Comparison of ENCODE assay signal across 15 cellular contexts in the genomic region with DNA sequence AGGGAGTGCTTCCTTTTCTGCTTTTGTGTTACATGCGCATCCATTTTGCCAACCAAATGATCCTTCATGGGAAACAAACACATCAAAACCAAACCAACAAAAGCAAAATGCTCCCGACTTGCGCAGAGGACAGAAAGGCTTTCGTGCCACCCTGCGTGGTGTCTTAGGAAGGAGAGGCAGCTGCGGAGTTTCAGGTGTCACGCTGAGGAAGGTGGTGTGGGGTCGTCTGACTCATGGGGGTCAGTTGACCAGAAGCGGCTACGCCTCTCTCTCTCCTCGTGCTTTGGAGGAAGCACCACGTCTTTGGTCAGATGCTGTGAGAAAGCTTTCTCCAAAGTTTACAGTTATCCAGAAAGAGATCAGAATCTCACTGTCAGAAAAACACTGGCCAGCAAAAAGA. TPM values are rescaled to one million over a fixed set of nuclear protein-coding genes. Genes with fewer than 3 reads are reported as not detected.
DNase-seq lines count a peak whose midpoint lies in the region; ATAC-seq and TF ChIP-seq lines count a peak whose summit lies in the region.
"Had no signal": no experiment of that assay in that cellular context is flagged by ENCODE, and none has a peak within 500 bp of the region (broad histone marks: within the 10 kb centered on the region; RNA-seq: fewer than 3 reads in every experiment).

No MANE protein-coding gene starts in this region.

- POLR2A ChIA-PET in Panc1 (lab: Charles Lee): no interaction called here
- POLR2A ChIA-PET in activated CD4-positive, alpha-beta T cell treated with anti-CD3 and anti-CD28 coated beads for 36 hours (lab: Charles Lee): no interaction called here

- H3K27me3 Mint-ChIP-seq in osteocyte (ENCODE audit: unreplicated experiment): no peaks in the 10 kb centered on the region
- H3K27me3 Mint-ChIP-seq in activated CD4-positive, alpha-beta T cell treated with anti-CD3 and anti-CD28 coated beads for 36 hours: no peaks in the 10 kb centered on the region

- peaks cover 5% of the 10 kb centered on the region for H3K36me3 Mint-ChIP-seq in osteocyte (ENCODE audit: unreplicated experiment)
- H3K36me3 Mint-ChIP-seq in activated CD4-positive, alpha-beta T cell treated with anti-CD3 and anti-CD28 coated beads for 36 hours (ENCODE audit: low read depth): no peaks in the 10 kb centered on the region
- H3K36me3 Mint-ChIP-seq: IgD-negative memory B cell had no signal

- CTCF ChIA-PET in Panc1 (lab: Charles Lee): no interaction called here
- CTCF ChIA-PET in activated CD4-positive, alpha-beta T cell treated with anti-CD3 and anti-CD28 coated beads for 36 hours (lab: Charles Lee): interaction anchor here (0.7 to 10.1 kb wide), 4 partner anchors 11 to 104 kb away, joined by 3 to 145 read pairs (median 4); a partner anchor contains a TSS

- H3K36me3 ChIP-seq in Panc1 (ENCODE audit: control insufficient read depth, insufficient read depth, low read length): no peaks in the 10 kb centered on the region
- peaks cover 0 to 22% (median 0%) of the 10 kb centered on the region in 4 donors for H3K36me3 ChIP-seq in esophagus muscularis mucosa
- H3K36me3 ChIP-seq in right lobe of liver: no peaks in the 10 kb centered on the region
- H3K36me3 ChIP-seq: BE2C, Peyer's patch had no signal

- no peak for TF ChIP-seq EP300 in esophagus muscularis mucosa (IDR thresholded peaks at IDR 0.05)

- peak; percentile 28 for DNase-seq in CD1c-positive myeloid dendritic cell (ENCODE audit: extremely low spot score)
- DNase-seq in Panc1 (ENCODE audit: low read depth, low spot score): no peak
- no peak for DNase-seq in esophagus muscularis mucosa (ENCODE audit: extremely low spot score)
- DNase-seq in osteocyte (ENCODE audit: extremely low spot score, unreplicated experiment): no peak
- no peak for DNase-seq in cerebellum (ENCODE audit: low spot score)
- DNase-seq in right lobe of liver: no peak
- no peak for DNase-seq in activated CD4-positive, alpha-beta T cell treated with anti-CD3 and anti-CD28 coated beads for 36 hours
- DNase-seq: activated T-cell treated with anti-CD3 and anti-CD28 coated beads, Interleukin-2, amount 50 U/mL, for 1 hour; BE2C; central memory CD4-positive, alpha-beta T cell; midbrain; NCI-H2107; Peyer's patch had no signal

- ATAC-seq in Panc1 (no peak), GM18505 (IDR thresholded peaks at IDR 0.05; ENCODE audit: unreplicated experiment) (no peak), right lobe of liver (no peak)
- ATAC-seq in activated CD4-positive, alpha-beta T cell treated with anti-CD3 and anti-CD28 coated beads for 36 hours: no peak

- H3K27me3 ChIP-seq in Panc1 (ENCODE audit: control insufficient read depth, insufficient read depth, low read length): no peaks in the 10 kb centered on the region
- peaks cover 0 to 13% (median 0%) of the 10 kb centered on the region in 4 donors for H3K27me3 ChIP-seq in esophagus muscularis mucosa
- no peaks in the 10 kb centered on the region for H3K27me3 ChIP-seq in right lobe of liver
- H3K27me3 ChIP-seq: Peyer's patch had no signal

- peak overlapping the region; percentile 7 for H3K4me3 Mint-ChIP-seq in osteocyte (ENCODE audit: unreplicated experiment)
- H3K4me3 Mint-ChIP-seq in activated CD4-positive, alpha-beta T cell treated with anti-CD3 and anti-CD28 coated beads for 36 hours: no peak overlapping the region
- H3K4me3 Mint-ChIP-seq: IgD-negative memory B cell had no signal

- H3K9me3 ChIP-seq in Panc1 (ENCODE audit: control insufficient read depth, insufficient read depth, low read depth, low read length) (no peaks in the 10 kb centered on the region), esophagus muscularis mucosa (no peaks in the 10 kb centered on the region), right lobe of liver (no peaks in the 10 kb centered on the region)
- H3K9me3 ChIP-seq: BE2C, Peyer's patch had no signal

- 43% methylated on average over 12 of the region's 12 CpGs for WGBS in esophagus muscularis mucosa
- WGBS in right lobe of liver (ENCODE audit: insufficient coverage, low coverage, low lambda C conversion rate, missing lambda C conversion rate): 81% methylated on average over 11 of the region's 12 CpGs

- no peaks in the 10 kb centered on the region for H3K9me3 Mint-ChIP-seq in osteocyte (ENCODE audit: unreplicated experiment)
- no peaks in the 10 kb centered on the region for H3K9me3 Mint-ChIP-seq in activated CD4-positive, alpha-beta T cell treated with anti-CD3 and anti-CD28 coated beads for 36 hours (ENCODE audit: low read depth)
- H3K9me3 Mint-ChIP-seq: IgD-negative memory B cell had no signal

- H3K27ac Mint-ChIP-seq in osteocyte (ENCODE audit: unreplicated experiment): peak overlapping the region; percentile 91
- H3K27ac Mint-ChIP-seq in activated CD4-positive, alpha-beta T cell treated with anti-CD3 and anti-CD28 coated beads for 36 hours: no peak overlapping the region

- no peak for TF ChIP-seq POLR2A in esophagus muscularis mucosa (IDR thresholded peaks at IDR 0.05; ENCODE audit: low read depth)
- TF ChIP-seq POLR2A in GM18505 (IDR thresholded peaks at IDR 0.05; ENCODE audit: borderline replicate concordance, extremely low read depth, insufficient read depth, insufficient read length): no peak
- no peak for TF ChIP-seq POLR2A in right lobe of liver (IDR thresholded peaks at IDR 0.05)

- no TSS peak for BruUV-seq in Panc1 (replicated peaks; lab: Mats Ljungman, UMichigan)

- intact Hi-C loops in Panc1 (cut with micrococcal nuclease; ENCODE audit: unreplicated experiment): no loop called here
- intact Hi-C loops in esophagus muscularis mucosa (cut with DNase I): loop anchor here (10.0 kb wide), 1 partner anchor 180 kb away; no protein-coding TSS in a partner anchor
- intact Hi-C loops in right lobe of liver (cut with DNase I): loop anchor here in 1 of 2 donors (10.0 kb wide), 1 partner anchor 100 kb away; a partner anchor contains a TSS
- intact Hi-C loops in activated CD4-positive, alpha-beta T cell treated with anti-CD3 and anti-CD28 coated beads for 36 hours (cut with DNase I, micrococcal nuclease): no loop called here

- H3K4me3 ChIP-seq in Panc1 (ENCODE audit: low read depth in 2 of 2, low read length in 2 of 2) (no peak overlapping the region), esophagus muscularis mucosa (no peak overlapping the region), right lobe of liver (no peak overlapping the region)
- H3K4me3 ChIP-seq: Peyer's patch had no signal

- in situ Hi-C loops in Panc1 (cut with HindIII; ENCODE audit: low pct_unique_long_range_greater_than_20kb, low sequenced_read_pairs): no loop called here

- TF ChIP-seq CTCF in Panc1 (IDR thresholded peaks at IDR 0.05) (no peak), esophagus muscularis mucosa (IDR thresholded peaks at IDR 0.05) (no peak), osteocyte (IDR thresholded peaks at IDR 0.05) (no peak), right lobe of liver (IDR thresholded peaks at IDR 0.05) (no peak)

- H3K4me1 ChIP-seq in Panc1 (ENCODE audit: control insufficient read depth, insufficient read depth, low read length) (peaks cover 25% of the 10 kb centered on the region), esophagus muscularis mucosa (peaks cover 59 to 94% (median 85%) of the 10 kb centered on the region in 4 donors), right lobe of liver (no peaks in the 10 kb centered on the region)
- H3K4me1 ChIP-seq: BE2C had no signal

- peak overlapping the region; percentile 62 for H3K27ac ChIP-seq in Panc1 (ENCODE audit: low read length)
- H3K27ac ChIP-seq in esophagus muscularis mucosa (replicated peaks in 1 of 4): peak overlapping the region in 3 of 4 donors; percentile 38 to 66 (median 64)
- H3K27ac ChIP-seq in right lobe of liver: no peak overlapping the region

- H3K4me1 Mint-ChIP-seq in osteocyte (ENCODE audit: unreplicated experiment): peaks cover 80% of the 10 kb centered on the region
- peaks cover 21% of the 10 kb centered on the region for H3K4me1 Mint-ChIP-seq in activated CD4-positive, alpha-beta T cell treated with anti-CD3 and anti-CD28 coated beads for 36 hours

RNA-seq across cellular contexts. Expression of a gene that starts 7.9 kb away (rescaled TPM):
- total RNA-seq in Panc1 (2021; ENCODE audit: unreplicated experiment) (18.6 TPM), esophagus muscularis mucosa (100 to 1,000 TPM in 1 of 4 donors, 10 to 100 TPM in 3; 42.8 to 425 (median 63.0) TPM), osteocyte (163 and 170 TPM in 2 replicates), cerebellum (20.1 TPM), right lobe of liver (10 to 100 TPM in 4 of 6 experiments, 1 to 10 TPM in 2; 3.1 to 25.0 (median 14.5) TPM)
- polyA plus RNA-seq in Panc1 (2012; ENCODE audit: insufficient read length): 24.1 TPM
- total RNA-seq in activated CD4-positive, alpha-beta T cell treated with anti-CD3 and anti-CD28 coated beads for 36 hours: 10 to 100 TPM; 12.9 to 16.6 TPM
- polyA plus RNA-seq: IgD-negative memory B cell had no signal

Comparison
In these comparisons a context has a peak if more than half of its experiments do, and no peak if none do; other contexts are left out.
1. H3K27ac ChIP-seq: peak in Panc1 (single experiment) and esophagus muscularis mucosa (3 of 4); none in right lobe of liver (0 of 3).